ENCODE assay signal across 27 cellular contexts in genomic region chr11:108436594-108436993, GRCh38. TPM values are rescaled to one million over a fixed set of nuclear protein-coding genes. Genes with fewer than 3 reads are reported as not detected.
DNase-seq lines count a peak whose midpoint lies in the region; ATAC-seq, FAIRE-seq and TF ChIP-seq lines count a peak whose summit lies in the region.
"Had no signal": no experiment of that assay in that cellular context is flagged by ENCODE, and none has a peak within 500 bp of the region (broad histone marks: within the 10 kb centered on the region; RNA-seq: fewer than 3 reads in every experiment).

No MANE protein-coding gene starts in this region.

- ATAC-seq in K562 = no peak
- ATAC-seq: GM12878 had no signal

- POLR2A ChIA-PET in K562 (lab: Yijun Ruan, JAX) = no interaction called here

- intact Hi-C loops in K562 (cut with micrococcal nuclease) = no loop called here

- H3K9me3 ChIP-seq in K562 (replicated peaks; ENCODE audit: control insufficient read depth, insufficient read depth, low read depth, low read length) = peaks cover 4% of the 10 kb centered on the region
- H3K9me3 ChIP-seq in tibial nerve = peaks cover 0 to 46% (median 6%) of the 10 kb centered on the region in 4 donors
- H3K9me3 ChIP-seq: BE2C had no signal

- in situ Hi-C loops in K562 (cut with MboI) = no loop called here

- H3K4me2 ChIP-seq in K562 (ENCODE audit: insufficient read depth, low read length) = no peak overlapping the region
- H3K4me2 ChIP-seq: BLaER1 had no signal

- no TSS peak for BruUV-seq in K562 (replicated peaks; lab: Mats Ljungman, UMichigan)

- DNase-seq in HTR-8/SVneo (ENCODE audit: insufficient read length, low spot score) (peak; percentile 18), M059J (ENCODE audit: low read depth) (peak; percentile 2), K562 (ENCODE audit: extremely low read depth in 1 of 4, low spot score in 3 of 4) (no peak), H54 (ENCODE audit: insufficient read length, low spot score) (no peak), tibial nerve (ENCODE audit: low spot score in 2 of 2) (no peak)
- no peak for DNase-seq in activated CD4-positive, alpha-beta T cell treated with anti-CD3 and anti-CD28 coated beads for 1 hour
- DNase-seq: 8988T; ACHN; BE2C; C1 segment of cervical spinal cord; CD4-positive, alpha-beta memory T cell; CD4-positive, CD25-positive, alpha-beta regulatory T cell; CD8-positive, alpha-beta memory T cell; COR-L47; DMS 273 treated with DMSO at 0.1 percent for 48 hours; DMS153; DMS53; DMS79; DND-41; EL; GDM1 had no signal

- no peak for TF ChIP-seq RAD21 in K562 (CRISPR knock-in tag; conservative IDR thresholded peaks at IDR 0.05 in 1 of 2, IDR thresholded peaks at IDR 0.05 in 1 of 2)

- FAIRE-seq in HTR-8/SVneo (lab: Jason Lieb, UNC) (no peak), K562 (lab: Jason Lieb, UNC) (no peak), H54 (lab: Jason Lieb, UNC) (no peak)
- FAIRE-seq: A204.1, GM12878, GM12892, GM18507 had no signal

- no peaks in the 10 kb centered on the region for H4K20me1 ChIP-seq in K562 (replicated peaks; ENCODE audit: control insufficient read depth, insufficient read depth, low read length)
- H4K20me1 ChIP-seq: BLaER1 had no signal

- 31% methylated on average over 2 of the region's 2 CpGs for WGBS in K562 (ENCODE audit: insufficient coverage, low coverage, missing lambda C conversion rate)
- WGBS in tibial nerve, 2 donors = 97 to 98% methylated on average over 2 of the region's 2 CpGs

- H3K9ac ChIP-seq in K562 (ENCODE audit: insufficient read depth in 1 of 2, low read depth in 2 of 2, low read length in 2 of 2) = no peak overlapping the region
- H3K9ac ChIP-seq: BLaER1 had no signal

- CTCF ChIA-PET in K562 (lab: Yijun Ruan, JAX; ENCODE audit: low intra/inter-chr PET ratio) = no interaction called here

- no peak for TF ChIP-seq CTCF in K562 (IDR thresholded peaks at IDR 0.05 in 2 of 3, conservative IDR thresholded peaks at IDR 0.05 in 1 of 3; ENCODE audit: insufficient read depth in 2 of 3, low read depth in 1 of 3, low read length in 3 of 3)
- no peak for TF ChIP-seq CTCF in tibial nerve (IDR thresholded peaks at IDR 0.05)

- H2AFZ ChIP-seq in K562 (ENCODE audit: low read depth, low read length) = no peak overlapping the region

- H3K27ac ChIP-seq in K562 (ENCODE audit: extremely low read depth, low read depth, low read length) = no peak overlapping the region
- H3K27ac ChIP-seq in tibial nerve = no peak overlapping the region
- H3K27ac ChIP-seq: BLaER1 had no signal

- no peak for TF ChIP-seq EP300 in K562 (IDR thresholded peaks at IDR 0.05; ENCODE audit: low read length)
- TF ChIP-seq EP300 in tibial nerve (IDR thresholded peaks at IDR 0.05) = no peak

- no peaks in the 10 kb centered on the region for H3K9me1 ChIP-seq in K562 (ENCODE audit: control insufficient read depth, insufficient read depth, low read length)

- no peaks in the 10 kb centered on the region; a peak in 1 of 5 replicates for H3K4me1 ChIP-seq in K562 (replicated peaks in 1 of 2; ENCODE audit: control insufficient read depth in 2 of 2, insufficient read depth in 2 of 2, low read length in 2 of 2)
- no peaks in the 10 kb centered on the region for H3K4me1 ChIP-seq in tibial nerve
- H3K4me1 ChIP-seq: BE2C, BLaER1 had no signal

- no peak for TF ChIP-seq POLR2A in K562 (conservative IDR thresholded peaks at IDR 0.05)
- TF ChIP-seq POLR2A in H54 (IDR thresholded peaks at IDR 0.05; ENCODE audit: low read depth, low read length) = no peak
- TF ChIP-seq POLR2A in tibial nerve (IDR thresholded peaks at IDR 0.05) = no peak

- H3K79me2 ChIP-seq in K562 (ENCODE audit: control insufficient read depth, insufficient read depth, low read length) = no peaks in the 10 kb centered on the region

- H3K4me3 ChIP-seq in K562 = no peak overlapping the region
- no peak overlapping the region for H3K4me3 ChIP-seq in tibial nerve
- H3K4me3 ChIP-seq: BLaER1, GM12878 had no signal

- H3K27me3 ChIP-seq in K562 (ENCODE audit: control insufficient read depth in 2 of 2, insufficient read depth in 2 of 2, low read length in 2 of 2) (no peaks in the 10 kb centered on the region), tibial nerve (no peaks in the 10 kb centered on the region)
- H3K27me3 ChIP-seq: BE2C, BLaER1 had no signal

- no peaks in the 10 kb centered on the region for H3K36me3 ChIP-seq in K562 (ENCODE audit: control insufficient read depth, insufficient read depth, low read length)
- H3K36me3 ChIP-seq in tibial nerve = no peaks in the 10 kb centered on the region
- H3K36me3 ChIP-seq: BE2C, BLaER1 had no signal

TF ChIP-seq in K562, 482 proteins besides CTCF, POLR2A, EP300 and RAD21 (continues in another document):
- TF ChIP-seq NFIX (CRISPR knock-in tag; IDR thresholded peaks at IDR 0.05; ENCODE audit: low read depth) (no peak), TRIM28 (IDR thresholded peaks at IDR 0.05) (peak; percentile 84), BRF1 (IDR thresholded peaks at IDR 0.05; ENCODE audit: borderline replicate concordance, extremely low read depth, insufficient read length) (no peak), AFF1 (IDR thresholded peaks at IDR 0.05; ENCODE audit: low read depth in 1 of 2, partially characterized antibody in 2 of 2) (no peak), CBX3 (IDR thresholded peaks at IDR 0.05; ENCODE audit: borderline replicate concordance in 1 of 2, low read length in 2 of 2) (peak in 1 of 2 experiments; percentile 83; a peak in 2 of 3 replicates), STAT5B (CRISPR knock-in tag; IDR thresholded peaks at IDR 0.05) (no peak)
- TF ChIP-seq, protein P1, sequence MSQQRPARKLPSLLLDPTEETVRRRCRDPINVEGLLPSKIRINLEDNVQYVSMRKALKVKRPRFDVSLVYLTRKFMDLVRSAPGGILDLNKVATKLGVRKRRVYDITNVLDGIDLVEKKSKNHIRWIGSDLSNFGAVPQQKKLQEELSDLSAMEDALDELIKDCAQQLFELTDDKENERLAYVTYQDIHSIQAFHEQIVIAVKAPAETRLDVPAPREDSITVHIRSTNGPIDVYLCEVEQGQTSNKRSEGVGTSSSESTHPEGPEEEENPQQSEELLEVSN (IDR thresholded peaks at IDR 0.05; ENCODE audit: borderline replicate concordance in 1 of 2, extremely low read depth in 1 of 2, insufficient read depth in 1 of 2, insufficient read length in 1 of 2, low read depth in 1 of 2, low read length in 1 of 2, poor library complexity in 1 of 2, severe bottlenecking in 1 of 2) = no peak

RNA-seq across cellular contexts. Expression of gene C11orf65, which starts 30.7 kb away (rescaled TPM):
- 1.9 TPM in 1 of 2 replicates, not detected in the other for total RNA-seq in M059J (2014; rRNA removed; shearing (Covaris generic))
- total RNA-seq in K562 (2011; cell fraction: chromatin; rRNA removed; ENCODE audit: low replicate concordance) = 1.4 and 4.3 TPM in 2 replicates
- 0.67 and 1.3 TPM in 2 replicates for total RNA-seq in K562 (2011; cell fraction: nucleolus; rRNA removed)
- 1.2 and 4.7 TPM in 2 replicates for total RNA-seq in K562 (2011; cell fraction: nucleoplasm; rRNA removed)
- total RNA-seq in K562 (2014; rRNA removed) (1.1 and 1.2 TPM in 2 replicates), K562 (2014; rRNA removed; fragmentation: Illumina TruSeq; extraction: Trizol) (1.5 and 1.8 TPM in 2 replicates), K562 (2015; rRNA removed; fragmentation: Illumina TruSeq; extraction: Trizol) (1.1 and 1.4 TPM in 2 replicates), K562 (2021) (0.81 and 1.1 TPM in 2 replicates), tibial nerve (1 to 10 TPM in 1 of 4 donors, under 1 TPM in 2, not detected in 1; 0.59 to 3.7 (median 0.84) TPM)
- polyA plus RNA-seq in K562 (2011; rRNA removed) (1.2 TPM in 2 replicates), K562 (2014; fragmentation: Illumina TruSeq; extraction: Trizol) (1.4 and 1.6 TPM in 2 replicates), K562 (2014; fragmentation: Nextera tagmentation; extraction: Ambion mirVana) (1 to 10 TPM; 1.0 to 1.7 TPM), K562 (2014; rRNA removed) (1.4 and 2.1 TPM in 2 replicates)
- polyA plus RNA-seq in K562 (2011; cell fraction: cytosol; rRNA removed) = 0.06 and 0.62 TPM in 2 replicates
- 0.85 and 1.00 TPM in 2 replicates for polyA plus RNA-seq in K562 (2011; cell fraction: nucleus; rRNA removed)
- polyA plus RNA-seq in K562 (2012) = 0.99 and 1.1 TPM in 2 replicates
- polyA minus RNA-seq in K562 (2011; rRNA and poly(A)+ RNA removed) = 2.5 and 2.7 TPM in 2 replicates
- polyA minus RNA-seq in K562 (2011; cell fraction: cytosol; rRNA and poly(A)+ RNA removed) = not detected in 2 replicates
- 1.3 and 2.2 TPM in 2 replicates for polyA minus RNA-seq in K562 (2011; cell fraction: nucleus; rRNA and poly(A)+ RNA removed)
- polyA plus RNA-seq: CD14-positive monocyte had no signal

Comparison
In these comparisons a context has a peak if more than half of its experiments do, and no peak if none do; other contexts are left out.
1. DNase-seq: peak in HTR-8/SVneo (single experiment) and M059J (single experiment); none in K562 (0 of 4), activated CD4-positive, alpha-beta T cell treated with anti-CD3 and anti-CD28 coated beads for 1 hour (single experiment), H54 (single experiment) and tibial nerve (0 of 2).